12 cellular contexts compared by ENCODE assay signal in the genomic region with DNA sequence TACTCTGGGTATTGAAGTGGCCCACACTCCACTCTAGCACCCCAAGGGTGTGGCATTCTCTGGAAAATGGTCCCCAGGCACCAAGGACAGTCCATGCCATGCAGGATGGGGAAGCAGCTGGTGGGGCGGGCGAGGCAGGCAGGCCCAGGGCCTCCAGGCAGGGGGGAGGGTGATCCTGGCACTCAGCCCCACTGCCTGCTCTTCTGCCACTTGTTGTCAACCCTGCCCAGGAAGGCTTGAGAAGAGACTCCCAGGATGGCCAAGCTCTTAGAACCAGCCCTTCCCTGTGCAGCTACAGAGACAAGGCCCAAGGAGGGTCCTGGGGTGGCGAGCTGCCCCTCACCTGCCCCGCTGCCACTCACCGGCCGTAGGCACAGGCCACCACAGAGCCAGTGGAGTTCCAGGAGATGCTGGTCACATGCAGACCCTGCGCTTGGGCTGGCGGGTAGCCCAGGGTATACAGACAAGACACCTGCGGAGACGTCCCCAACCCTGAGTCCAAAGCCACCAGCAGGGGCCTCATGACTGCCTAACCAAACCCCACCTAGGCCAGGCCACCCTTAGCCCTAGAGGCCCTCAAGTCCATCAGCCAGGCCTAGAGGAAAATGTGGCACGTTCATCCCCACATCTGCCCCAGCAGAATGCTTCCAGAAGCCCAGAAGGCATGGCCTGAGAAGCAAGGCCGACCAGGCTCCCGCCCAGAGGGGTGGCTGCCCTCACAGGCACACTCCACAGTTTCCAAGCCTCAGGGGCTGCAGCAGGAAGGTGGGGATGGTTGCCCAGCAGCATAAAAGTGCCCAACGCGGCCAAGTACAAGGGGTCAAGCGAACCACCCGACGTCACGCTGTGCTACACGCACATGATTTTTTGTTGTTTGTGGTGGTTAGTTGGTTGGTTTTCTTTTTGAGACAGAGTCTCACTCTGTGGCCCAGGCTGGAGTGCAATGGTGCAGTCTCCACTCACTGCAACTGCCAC. TPM values are rescaled to one million over a fixed set of nuclear protein-coding genes. Genes with fewer than 3 reads are reported as not detected.
DNase-seq lines count a peak whose midpoint lies in the region; ATAC-seq and TF ChIP-seq lines count a peak whose summit lies in the region.
"Had no signal": no experiment of that assay in that cellular context is flagged by ENCODE, and none has a peak within 500 bp of the region (broad histone marks: within the 10 kb centered on the region; RNA-seq: fewer than 3 reads in every experiment).

No MANE protein-coding gene starts in this region.

- peak overlapping the region; percentile 99 for H3K27ac ChIP-seq in HCT116 (ENCODE audit: low read depth, low read length)
- peak overlapping the region; percentile 95 for H3K27ac ChIP-seq in left ventricle myocardium inferior (replicated peaks)
- no peak overlapping the region for H3K27ac ChIP-seq in CD4-positive, alpha-beta memory T cell (ENCODE audit: low read depth, low read length)

- H3K79me2 ChIP-seq in HCT116 (ENCODE audit: insufficient read depth, low read length) = peaks cover 50% of the 10 kb centered on the region

- TF ChIP-seq CTCF in HCT116 (IDR thresholded peaks at IDR 0.05 in 2 of 3, conservative IDR thresholded peaks at IDR 0.05 in 1 of 3; ENCODE audit: borderline replicate concordance in 1 of 3, insufficient read depth in 1 of 3, low read depth in 2 of 3, low read length in 2 of 3) (no peak), left ventricle myocardium inferior (IDR thresholded peaks at IDR 0.05; ENCODE audit: borderline replicate concordance) (no peak)

- H3K9me3 ChIP-seq in HCT116 (ENCODE audit: control insufficient read depth in 1 of 2, insufficient read depth in 1 of 2, low read depth in 1 of 2, low read length in 2 of 2) = no peaks in the 10 kb centered on the region
- no peaks in the 10 kb centered on the region for H3K9me3 ChIP-seq in left ventricle myocardium inferior (replicated peaks)
- H3K9me3 ChIP-seq in CD4-positive, alpha-beta memory T cell (ENCODE audit: control insufficient read depth in 1 of 2, low read length in 2 of 2) = no peaks in the 10 kb centered on the region

- no peak for DNase-seq in HCT116 (ENCODE audit: low read depth, low spot score)
- DNase-seq in RPMI7951 (ENCODE audit: low read depth) = peak; percentile 34
- no peak for DNase-seq in left ventricle myocardium inferior
- no peak for DNase-seq in stimulated activated naive B cell treated with anti-CD40 and anti-IgM and Interleukin-4, amounts not matched to agents 10 μg/mL and 1 μg/mL and 100 μg/mL, for 72 hours
- DNase-seq in CD4-positive, alpha-beta memory T cell = no peak
- no peak for DNase-seq in middle frontal gyrus (ENCODE audit: extremely low spot score, low spot score)
- DNase-seq: kidney glomerular epithelial cell had no signal

- no peak overlapping the region for H2AFZ ChIP-seq in HCT116 (ENCODE audit: low read depth, low read length, poor library complexity, severe bottlenecking)

- peaks cover 28 to 46% of the 10 kb centered on the region in 2 experiments for H3K4me1 ChIP-seq in HCT116 (ENCODE audit: control insufficient read depth in 1 of 2, insufficient read depth in 2 of 2, low read length in 2 of 2)
- peaks cover 35% of the 10 kb centered on the region for H3K4me1 ChIP-seq in left ventricle myocardium inferior
- no peaks in the 10 kb centered on the region for H3K4me1 ChIP-seq in CD4-positive, alpha-beta memory T cell (ENCODE audit: insufficient read depth, low read length)

- no peak for TF ChIP-seq POLR2A in HCT116 (IDR thresholded peaks at IDR 0.05; ENCODE audit: borderline replicate concordance, extremely low read depth, insufficient read depth, insufficient read length)

- H3K9ac ChIP-seq in HCT116 (ENCODE audit: low read length) = peak overlapping the region; percentile 80

- H4K20me1 ChIP-seq in HCT116 (ENCODE audit: insufficient read depth) = no peaks in the 10 kb centered on the region

- no peaks in the 10 kb centered on the region for H3K4me1 Mint-ChIP-seq in stimulated activated naive B cell treated with anti-CD40 and anti-IgM and Interleukin-4, amounts not matched to agents 10 μg/mL and 1 μg/mL and 100 μg/mL, for 72 hours
- peaks cover 0 to 1% (median 0%) of the 10 kb centered on the region in 4 donors for H3K4me1 Mint-ChIP-seq in CD4-positive, alpha-beta memory T cell
- H3K4me1 Mint-ChIP-seq: stimulated activated memory B cell treated with anti-CD40 and anti-IgM and Interleukin-4, amounts not matched to agents 10 μg/mL and 1 μg/mL and 100 μg/mL, for 72 hours had no signal

- peak overlapping the region; percentile 51 for H3K27ac Mint-ChIP-seq in stimulated activated naive B cell treated with anti-CD40 and anti-IgM and Interleukin-4, amounts not matched to agents 10 μg/mL and 1 μg/mL and 100 μg/mL, for 72 hours
- no peak overlapping the region for H3K27ac Mint-ChIP-seq in CD4-positive, alpha-beta memory T cell
- H3K27ac Mint-ChIP-seq: activated naive CD8-positive, alpha-beta T cell; stimulated activated memory B cell treated with anti-CD40 and anti-IgM and Interleukin-4, amounts not matched to agents 10 μg/mL and 1 μg/mL and 100 μg/mL, for 72 hours had no signal

- peaks cover 11 to 44% of the 10 kb centered on the region in 2 experiments for H3K36me3 ChIP-seq in HCT116 (ENCODE audit: control insufficient read depth in 1 of 2, insufficient read depth in 2 of 2, low read length in 2 of 2)
- peaks cover 41% of the 10 kb centered on the region for H3K36me3 ChIP-seq in left ventricle myocardium inferior
- peaks cover 17% of the 10 kb centered on the region for H3K36me3 ChIP-seq in CD4-positive, alpha-beta memory T cell (ENCODE audit: insufficient read depth, low read length)

- RAD21 ChIA-PET in HCT116 (lab: Charles Lee; ENCODE audit: low non-redundant PET in 1 of 2, low total read pairs in 2 of 2, uncharacterized antibody in 2 of 2, unreplicated experiment in 2 of 2) = interaction anchor here in 1 of 2 experiments (0.6 kb wide), 1 partner anchor 19 kb away, joined by 4 read pairs; no protein-coding TSS in a partner anchor

- TF ChIP-seq RAD21 in HCT116 (IDR thresholded peaks at IDR 0.05; ENCODE audit: low read depth) = no peak

- ATAC-seq in HCT116 = no peak
- ATAC-seq in stimulated activated naive B cell treated with anti-CD40 and anti-IgM and Interleukin-4, amounts not matched to agents 10 μg/mL and 1 μg/mL and 100 μg/mL, for 72 hours (replicated peaks) = no peak
- ATAC-seq in HG03135 (IDR thresholded peaks at IDR 0.05; ENCODE audit: unreplicated experiment) = no peak
- no peak for ATAC-seq in GM18502 (IDR thresholded peaks at IDR 0.05; ENCODE audit: poor library complexity, unreplicated experiment)
- ATAC-seq: activated CD4-positive, CD25-positive, alpha-beta regulatory T cell treated with anti-CD3 and anti-CD28 coated beads, Interleukin-2, amount 50 U/mL, for 24 hours had no signal

- H3K27me3 Mint-ChIP-seq in stimulated activated naive B cell treated with anti-CD40 and anti-IgM and Interleukin-4, amounts not matched to agents 10 μg/mL and 1 μg/mL and 100 μg/mL, for 72 hours = no peaks in the 10 kb centered on the region
- no peaks in the 10 kb centered on the region for H3K27me3 Mint-ChIP-seq in CD4-positive, alpha-beta memory T cell
- H3K27me3 Mint-ChIP-seq: activated naive CD8-positive, alpha-beta T cell; stimulated activated memory B cell treated with anti-CD40 and anti-IgM and Interleukin-4, amounts not matched to agents 10 μg/mL and 1 μg/mL and 100 μg/mL, for 72 hours had no signal

- CTCF ChIA-PET in HCT116 (lab: Charles Lee) = interaction anchor here (0.6 to 2.0 kb wide), 9 partner anchors 8 to 341 kb away, joined by 3 to 14 read pairs (median 9); partner anchors contain the start of gene CERCAM
- CTCF ChIA-PET in CD4-positive, alpha-beta memory T cell (lab: Charles Lee; ENCODE audit: partially characterized antibody) = interaction anchor here (1.1 kb wide), 1 partner anchor 18 kb away, joined by 5 read pairs; no protein-coding TSS in a partner anchor

- intact Hi-C loops in HCT116 (cut with micrococcal nuclease) = loop anchor here (1.0 to 5.0 kb wide), 3 partner anchors 7 to 340 kb away; partner anchors contain the start of genes KYAT1 and LRRC8A
- intact Hi-C loops in left ventricle myocardium inferior (cut with micrococcal nuclease) = no loop called here
- intact Hi-C loops in CD4-positive, alpha-beta memory T cell (cut with micrococcal nuclease) = no loop called here

- H3K9me3 Mint-ChIP-seq in stimulated activated naive B cell treated with anti-CD40 and anti-IgM and Interleukin-4, amounts not matched to agents 10 μg/mL and 1 μg/mL and 100 μg/mL, for 72 hours = no peaks in the 10 kb centered on the region
- peaks cover 0 to 2% (median 0%) of the 10 kb centered on the region in 8 donors for H3K9me3 Mint-ChIP-seq in CD4-positive, alpha-beta memory T cell
- H3K9me3 Mint-ChIP-seq: stimulated activated memory B cell treated with anti-CD40 and anti-IgM and Interleukin-4, amounts not matched to agents 10 μg/mL and 1 μg/mL and 100 μg/mL, for 72 hours had no signal

- H3K4me3 Mint-ChIP-seq in stimulated activated naive B cell treated with anti-CD40 and anti-IgM and Interleukin-4, amounts not matched to agents 10 μg/mL and 1 μg/mL and 100 μg/mL, for 72 hours = no peak overlapping the region
- no peak overlapping the region for H3K4me3 Mint-ChIP-seq in CD4-positive, alpha-beta memory T cell
- H3K4me3 Mint-ChIP-seq: activated naive CD8-positive, alpha-beta T cell; stimulated activated memory B cell treated with anti-CD40 and anti-IgM and Interleukin-4, amounts not matched to agents 10 μg/mL and 1 μg/mL and 100 μg/mL, for 72 hours had no signal

- H3K4me3 ChIP-seq in HCT116 (replicated peaks in 1 of 2; ENCODE audit: low read depth in 1 of 2, low read length in 2 of 2) (peak overlapping the region in 1 of 2 experiments; percentile 53; a peak in 2 of 4 replicates), left ventricle myocardium inferior (no peak overlapping the region)
- no peak overlapping the region for H3K4me3 ChIP-seq in CD4-positive, alpha-beta memory T cell (ENCODE audit: low read length in 2 of 2)

- POLR2A ChIA-PET in HCT116 (lab: Charles Lee) = interaction anchor here (0.6 to 1.7 kb wide), 8 partner anchors 11 to 399 kb away, joined by 3 to 11 read pairs (median 4); partner anchors contain the start of genes DYNC2I2 and MIGA2
- POLR2A ChIA-PET in CD4-positive, alpha-beta memory T cell (lab: Charles Lee; ENCODE audit: partially characterized antibody) = no interaction called here

- H3K27me3 ChIP-seq in HCT116 (ENCODE audit: insufficient read depth, low read length) (no peaks in the 10 kb centered on the region), left ventricle myocardium inferior (ENCODE audit: low read depth) (no peaks in the 10 kb centered on the region)
- H3K27me3 ChIP-seq in CD4-positive, alpha-beta memory T cell (ENCODE audit: insufficient read depth, low read length) = no peaks in the 10 kb centered on the region

- peak overlapping the region; percentile 93 for H3K4me2 ChIP-seq in HCT116 (ENCODE audit: low read length)

- no TSS peak for BruUV-seq in HCT116 (replicated peaks; lab: Mats Ljungman, UMichigan)

- no peaks in the 10 kb centered on the region for H3K9me2 ChIP-seq in HCT116 (ENCODE audit: insufficient read depth)

- peaks cover 33 to 46% of the 10 kb centered on the region in 2 donors for H3K36me3 Mint-ChIP-seq in stimulated activated naive B cell treated with anti-CD40 and anti-IgM and Interleukin-4, amounts not matched to agents 10 μg/mL and 1 μg/mL and 100 μg/mL, for 72 hours
- peaks cover 12 to 22% of the 10 kb centered on the region in 2 donors for H3K36me3 Mint-ChIP-seq in CD4-positive, alpha-beta memory T cell
- H3K36me3 Mint-ChIP-seq: activated naive CD8-positive, alpha-beta T cell had no signal

RNA-seq across cellular contexts. Expression of gene DYNC2I2, which starts 19.8 kb away (rescaled TPM):
- 155 TPM for total RNA-seq in HCT116 (2021; ENCODE audit: unreplicated experiment)
- polyA plus RNA-seq in HCT116 (2012) = 150 and 152 TPM in 2 replicates
- total RNA-seq in RPMI7951 (2014; rRNA removed; shearing (Covaris generic)) = 81.0 and 116 TPM in 2 replicates
- 32.7 TPM for total RNA-seq in left ventricle myocardium inferior
- total RNA-seq in CD4-positive, alpha-beta memory T cell = 1 to 10 TPM; 4.3 to 4.6 TPM
- polyA plus RNA-seq in CD4-positive, alpha-beta memory T cell = 1 to 10 TPM; 1.7 to 2.4 TPM

RNA-seq across cellular contexts. Expression of gene SET, which starts 52.2 kb away (rescaled TPM):
- 595 TPM for total RNA-seq in HCT116 (2021; ENCODE audit: unreplicated experiment)
- 271 and 320 TPM in 2 replicates for polyA plus RNA-seq in HCT116 (2012)
- total RNA-seq in RPMI7951 (2014; rRNA removed; shearing (Covaris generic)) = 266 and 329 TPM in 2 replicates
- 168 TPM for total RNA-seq in left ventricle myocardium inferior
- 100 to 1,000 TPM; 261 to 264 TPM for total RNA-seq in CD4-positive, alpha-beta memory T cell
- 100 to 1,000 TPM; 132 to 191 TPM for polyA plus RNA-seq in CD4-positive, alpha-beta memory T cell
